26 cellular contexts compared by ENCODE assay signal in the genomic region with DNA sequence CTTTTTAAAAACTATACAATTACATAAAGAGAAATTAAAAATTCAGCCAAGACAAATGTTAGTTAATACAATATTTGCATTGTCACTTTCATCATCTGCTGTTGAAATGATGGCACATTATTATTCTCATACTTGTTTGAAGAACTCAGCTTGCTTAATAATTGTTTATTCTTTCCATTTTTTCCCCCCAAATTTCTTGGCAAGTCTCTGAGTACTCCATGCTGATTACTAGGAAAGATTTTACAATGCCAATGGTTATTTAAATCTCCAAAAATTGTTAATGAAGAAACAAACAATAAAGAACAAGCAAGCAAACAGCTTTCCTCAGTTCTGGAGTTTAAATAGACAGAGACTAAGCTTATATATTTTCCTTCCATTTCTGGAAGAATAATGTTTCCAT. TPM values are rescaled to one million over a fixed set of nuclear protein-coding genes. Genes with fewer than 3 reads are reported as not detected.
DNase-seq lines count a peak whose midpoint lies in the region; ATAC-seq and TF ChIP-seq lines count a peak whose summit lies in the region.
"Had no signal": no experiment of that assay in that cellular context is flagged by ENCODE, and none has a peak within 500 bp of the region (broad histone marks: within the 10 kb centered on the region; RNA-seq: fewer than 3 reads in every experiment).

No MANE protein-coding gene starts in this region.

- H3K9me3 ChIP-seq in HCT116 (ENCODE audit: control insufficient read depth in 1 of 2, insufficient read depth in 1 of 2, low read depth in 1 of 2, low read length in 2 of 2): no peaks in the 10 kb centered on the region
- no peaks in the 10 kb centered on the region for H3K9me3 ChIP-seq in smooth muscle cell (replicated peaks; ENCODE audit: low read depth)
- H3K9me3 ChIP-seq in right atrium auricular region: no peaks in the 10 kb centered on the region
- H3K9me3 ChIP-seq: BE2C, BLaER1 had no signal

- peaks cover 27% of the 10 kb centered on the region for H3K4me1 Mint-ChIP-seq in progenitor cell of endocrine pancreas (ENCODE audit: low read depth)
- H3K4me1 Mint-ChIP-seq: CD14-positive monocyte; CD4-positive, alpha-beta memory T cell; CD4-positive, CD25-positive, alpha-beta regulatory T cell; CD8-positive, alpha-beta memory T cell had no signal

- no TSS peak for BruUV-seq in HCT116 (replicated peaks; lab: Mats Ljungman, UMichigan)

- H3K79me2 ChIP-seq in HCT116 (ENCODE audit: insufficient read depth, low read length): no peaks in the 10 kb centered on the region
- H3K79me2 ChIP-seq in smooth muscle cell (ENCODE audit: low read depth): no peaks in the 10 kb centered on the region

- H3F3A ChIP-seq in smooth muscle cell (ENCODE audit: low read depth): peaks cover 4% of the 10 kb centered on the region

- no peak overlapping the region for H3K9ac ChIP-seq in HCT116 (ENCODE audit: low read length)
- H3K9ac ChIP-seq in smooth muscle cell (ENCODE audit: low read depth): no peak overlapping the region
- H3K9ac ChIP-seq: BLaER1 had no signal

- H2AFZ ChIP-seq in HCT116 (ENCODE audit: low read depth, low read length, poor library complexity, severe bottlenecking): peak overlapping the region; percentile 63
- peak overlapping the region; percentile 23 for H2AFZ ChIP-seq in smooth muscle cell (ENCODE audit: low read depth)

- TF ChIP-seq POLR2A in HCT116 (IDR thresholded peaks at IDR 0.05; ENCODE audit: borderline replicate concordance, extremely low read depth, insufficient read depth, insufficient read length): no peak

- no peaks in the 10 kb centered on the region for H3K9me2 ChIP-seq in HCT116 (ENCODE audit: insufficient read depth)

- H3K4me3 ChIP-seq in HCT116 (replicated peaks in 1 of 2; ENCODE audit: low read depth in 1 of 2, low read length in 2 of 2) (no peak overlapping the region), LNCaP clone FGC (ENCODE audit: low read depth, low read length) (no peak overlapping the region), smooth muscle cell (no peak overlapping the region), right atrium auricular region (no peak overlapping the region)
- H3K4me3 ChIP-seq: BLaER1 had no signal

- peaks cover 4% of the 10 kb centered on the region for H3K36me3 Mint-ChIP-seq in progenitor cell of endocrine pancreas (ENCODE audit: insufficient read depth)
- H3K36me3 Mint-ChIP-seq: CD14-positive monocyte; CD4-positive, alpha-beta memory T cell; CD4-positive, CD25-positive, alpha-beta regulatory T cell; CD8-positive, alpha-beta memory T cell had no signal

- H3K9me3 Mint-ChIP-seq in progenitor cell of endocrine pancreas (ENCODE audit: low read depth): peaks cover 12% of the 10 kb centered on the region

- DNase-seq in HCT116 (ENCODE audit: low read depth, low spot score) (no peak), LNCaP clone FGC (ENCODE audit: low read depth) (peak; percentile 99), smooth muscle cell (lab: John Stamatoyannopoulos, UW; ENCODE audit: unreplicated experiment) (no peak), right atrium auricular region (ENCODE audit: low spot score) (no peak), progenitor cell of endocrine pancreas (ENCODE audit: low spot score, unreplicated experiment) (no peak), H4 (ENCODE audit: low spot score) (no peak), EL (no peak)
- DNase-seq: 8988T; ACHN; BE2C; C1 segment of cervical spinal cord; CD4-positive, alpha-beta memory T cell; CD4-positive, CD25-positive, alpha-beta regulatory T cell; CD8-positive, alpha-beta memory T cell; COR-L47; DMS 273 treated with DMSO at 0.1 percent for 48 hours; DMS153; DMS53; DMS79; DND-41; GF-D8 had no signal

- no peak for ATAC-seq in HCT116

- CTCF ChIA-PET in HCT116 (lab: Charles Lee): interaction anchor here (0.7 kb wide), 1 partner anchor 475 kb away, joined by 3 read pairs; no protein-coding TSS in a partner anchor

- RAD21 ChIA-PET in HCT116 (lab: Charles Lee; ENCODE audit: low non-redundant PET in 1 of 2, low total read pairs in 2 of 2, uncharacterized antibody in 2 of 2, unreplicated experiment in 2 of 2): no interaction called here

- no peak for TF ChIP-seq RAD21 in HCT116 (IDR thresholded peaks at IDR 0.05; ENCODE audit: low read depth)

- no peak for TF ChIP-seq CTCF in HCT116 (IDR thresholded peaks at IDR 0.05 in 2 of 3, conservative IDR thresholded peaks at IDR 0.05 in 1 of 3; ENCODE audit: borderline replicate concordance in 1 of 3, insufficient read depth in 1 of 3, low read depth in 2 of 3, low read length in 2 of 3)
- TF ChIP-seq CTCF in LNCaP clone FGC (IDR thresholded peaks at IDR 0.05; ENCODE audit: control insufficient read depth, extremely low read depth, insufficient read depth): no peak
- TF ChIP-seq CTCF in VCaP (conservative IDR thresholded peaks at IDR 0.05): no peak
- no peak for TF ChIP-seq CTCF in smooth muscle cell (IDR thresholded peaks at IDR 0.05; ENCODE audit: borderline replicate concordance, insufficient read depth, poor library complexity, severe bottlenecking)
- TF ChIP-seq CTCF in right atrium auricular region (IDR thresholded peaks at IDR 0.05): no peak
- no peak for TF ChIP-seq CTCF in progenitor cell of endocrine pancreas (IDR thresholded peaks at IDR 0.05; ENCODE audit: unreplicated experiment)

- no peak overlapping the region for H3K4me2 ChIP-seq in HCT116 (ENCODE audit: low read length)
- no peak overlapping the region for H3K4me2 ChIP-seq in smooth muscle cell
- H3K4me2 ChIP-seq: BLaER1 had no signal

- H3K36me3 ChIP-seq in HCT116 (ENCODE audit: control insufficient read depth in 1 of 2, insufficient read depth in 2 of 2, low read length in 2 of 2) (no peaks in the 10 kb centered on the region), smooth muscle cell (ENCODE audit: low read depth) (no peaks in the 10 kb centered on the region), right atrium auricular region (no peaks in the 10 kb centered on the region)
- H3K36me3 ChIP-seq: BE2C, BLaER1 had no signal

- H3K27me3 Mint-ChIP-seq in progenitor cell of endocrine pancreas: no peaks in the 10 kb centered on the region

- H3K4me1 ChIP-seq in HCT116 (ENCODE audit: control insufficient read depth in 1 of 2, insufficient read depth in 2 of 2, low read length in 2 of 2) (peaks cover 0 to 11% of the 10 kb centered on the region in 2 experiments; a peak in 3 of 4 replicates), smooth muscle cell (ENCODE audit: low read depth) (peaks cover 8% of the 10 kb centered on the region), right atrium auricular region (no peaks in the 10 kb centered on the region)
- H3K4me1 ChIP-seq: BE2C, BLaER1 had no signal

- intact Hi-C loops in HCT116 (cut with micrococcal nuclease): no loop called here

- H3K27ac Mint-ChIP-seq in progenitor cell of endocrine pancreas: no peak overlapping the region
- H3K27ac Mint-ChIP-seq: CD14-positive monocyte; CD4-positive, alpha-beta memory T cell; CD4-positive, CD25-positive, alpha-beta regulatory T cell; CD8-positive, alpha-beta memory T cell had no signal

- no peak overlapping the region for H3K27ac ChIP-seq in HCT116 (ENCODE audit: low read depth, low read length)
- H3K27ac ChIP-seq in VCaP: peak overlapping the region; percentile 57
- H3K27ac ChIP-seq in smooth muscle cell (ENCODE audit: low read depth): no peak overlapping the region
- H3K27ac ChIP-seq in right atrium auricular region: no peak overlapping the region
- H3K27ac ChIP-seq: BLaER1 had no signal

- H4K20me1 ChIP-seq in HCT116 (ENCODE audit: insufficient read depth) (no peaks in the 10 kb centered on the region), smooth muscle cell (ENCODE audit: low read depth) (no peaks in the 10 kb centered on the region)
- H4K20me1 ChIP-seq: BLaER1 had no signal

- POLR2A ChIA-PET in HCT116 (lab: Charles Lee): no interaction called here

- no peak overlapping the region for H3K4me3 Mint-ChIP-seq in progenitor cell of endocrine pancreas (ENCODE audit: low read depth)
- H3K4me3 Mint-ChIP-seq: CD14-positive monocyte; CD4-positive, alpha-beta memory T cell; CD4-positive, CD25-positive, alpha-beta regulatory T cell; CD8-positive, alpha-beta memory T cell had no signal

- H3K27me3 ChIP-seq in HCT116 (ENCODE audit: insufficient read depth, low read length) (no peaks in the 10 kb centered on the region), smooth muscle cell (ENCODE audit: low read depth) (no peaks in the 10 kb centered on the region), right atrium auricular region (no peaks in the 10 kb centered on the region)
- H3K27me3 ChIP-seq: BLaER1 had no signal

TF ChIP-seq in HCT116, 20 proteins besides CTCF, POLR2A, EP300 and RAD21:
- no peak for TF ChIP-seq CEBPB (IDR thresholded peaks at IDR 0.05; ENCODE audit: low read depth)
- TF ChIP-seq, protein P1, sequence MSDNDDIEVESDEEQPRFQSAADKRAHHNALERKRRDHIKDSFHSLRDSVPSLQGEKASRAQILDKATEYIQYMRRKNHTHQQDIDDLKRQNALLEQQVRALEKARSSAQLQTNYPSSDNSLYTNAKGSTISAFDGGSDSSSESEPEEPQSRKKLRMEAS (IDR thresholded peaks at IDR 0.05): no peak

RNA-seq across cellular contexts. Expression of a gene that starts 15.1 kb away (rescaled TPM):
- not detected for total RNA-seq in HCT116 (2021; ENCODE audit: unreplicated experiment)
- 0.01 TPM in 1 of 2 replicates, not detected in the other for polyA plus RNA-seq in HCT116 (2012)
- 10.3 and 14.4 TPM in 2 replicates for total RNA-seq in smooth muscle cell
- polyA plus RNA-seq in smooth muscle cell: 2.8 and 3.3 TPM in 2 replicates
- not detected for total RNA-seq in right atrium auricular region
- total RNA-seq in progenitor cell of endocrine pancreas: 8.5 and 11.1 TPM in 2 replicates
- total RNA-seq in H4 (2014; rRNA removed; shearing (Covaris generic)): 1.6 and 9.8 TPM in 2 replicates
- total RNA-seq: A673; CD4-positive, alpha-beta memory T cell; CD4-positive, CD25-positive, alpha-beta regulatory T cell; CD8-positive, alpha-beta memory T cell had no signal
- polyA plus RNA-seq: AG04450; CD14-positive monocyte; CD4-positive, alpha-beta memory T cell; CD4-positive, CD25-positive, alpha-beta regulatory T cell; CD8-positive, alpha-beta memory T cell had no signal
